Comparison of ENCODE assay signal across 1 cellular context in the genomic region with DNA sequence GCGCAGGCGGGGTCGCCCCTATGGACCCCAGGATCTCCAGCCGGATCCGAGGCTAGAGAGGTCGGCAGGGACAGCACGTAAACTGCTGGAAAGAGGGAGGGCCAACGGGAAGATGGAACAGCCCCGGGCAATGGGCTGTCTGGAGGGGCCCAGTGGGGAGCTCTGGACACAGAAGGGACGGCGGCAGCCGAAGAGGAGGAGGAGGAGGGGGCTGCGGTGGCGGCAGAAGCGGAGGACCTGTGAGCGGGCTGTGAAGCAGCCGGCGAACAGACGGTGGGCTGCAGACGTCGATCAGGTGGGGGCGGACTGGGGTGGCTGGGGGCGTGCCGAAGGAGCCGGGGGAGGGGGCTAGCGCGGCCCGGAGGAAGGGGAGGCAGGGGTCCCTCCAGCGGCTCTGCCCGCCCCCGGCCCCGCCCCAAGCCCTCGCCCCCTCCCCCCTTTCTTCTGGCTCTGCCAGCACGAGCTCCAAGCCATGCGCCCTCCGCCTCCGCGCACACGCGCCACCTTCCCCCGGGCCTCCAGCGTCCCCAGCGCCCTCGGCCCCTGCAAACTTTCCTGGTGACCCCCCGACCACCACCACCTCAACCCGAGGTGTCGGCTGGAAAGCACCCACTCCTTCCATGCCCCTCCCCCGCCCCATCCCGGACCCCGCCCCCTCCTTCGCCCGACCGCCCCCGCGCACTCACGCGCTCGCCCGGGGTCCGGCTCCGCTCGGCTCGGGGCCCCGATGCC.
TF ChIP-seq lines count a peak whose summit lies in the region.

No MANE protein-coding gene starts in this region.

TF ChIP-seq in HepG2, 621 proteins besides CTCF, POLR2A, EP300 and RAD21 (continues in another document):
- TF ChIP-seq ZFP90 (CRISPR knock-in tag; IDR thresholded peaks at IDR 0.05; ENCODE audit: borderline replicate concordance) = no peak
- 0 out of 2 replicates have a peak, but pooled peaks have one; percentile 2 for TF ChIP-seq ZNF563 (CRISPR knock-in tag; IDR thresholded peaks at IDR 0.05)
- TF ChIP-seq, protein P1, sequence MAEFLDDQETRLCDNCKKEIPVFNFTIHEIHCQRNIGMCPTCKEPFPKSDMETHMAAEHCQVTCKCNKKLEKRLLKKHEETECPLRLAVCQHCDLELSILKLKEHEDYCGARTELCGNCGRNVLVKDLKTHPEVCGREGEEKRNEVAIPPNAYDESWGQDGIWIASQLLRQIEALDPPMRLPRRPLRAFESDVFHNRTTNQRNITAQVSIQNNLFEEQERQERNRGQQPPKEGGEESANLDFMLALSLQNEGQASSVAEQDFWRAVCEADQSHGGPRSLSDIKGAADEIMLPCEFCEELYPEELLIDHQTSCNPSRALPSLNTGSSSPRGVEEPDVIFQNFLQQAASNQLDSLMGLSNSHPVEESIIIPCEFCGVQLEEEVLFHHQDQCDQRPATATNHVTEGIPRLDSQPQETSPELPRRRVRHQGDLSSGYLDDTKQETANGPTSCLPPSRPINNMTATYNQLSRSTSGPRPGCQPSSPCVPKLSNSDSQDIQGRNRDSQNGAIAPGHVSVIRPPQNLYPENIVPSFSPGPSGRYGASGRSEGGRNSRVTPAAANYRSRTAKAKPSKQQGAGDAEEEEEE (CRISPR knock-in tag; IDR thresholded peaks at IDR 0.05; ENCODE audit: borderline replicate concordance) = 0 out of 2 replicates have a peak, but pooled peaks have one; percentile 47
- TF ChIP-seq, protein P2, sequence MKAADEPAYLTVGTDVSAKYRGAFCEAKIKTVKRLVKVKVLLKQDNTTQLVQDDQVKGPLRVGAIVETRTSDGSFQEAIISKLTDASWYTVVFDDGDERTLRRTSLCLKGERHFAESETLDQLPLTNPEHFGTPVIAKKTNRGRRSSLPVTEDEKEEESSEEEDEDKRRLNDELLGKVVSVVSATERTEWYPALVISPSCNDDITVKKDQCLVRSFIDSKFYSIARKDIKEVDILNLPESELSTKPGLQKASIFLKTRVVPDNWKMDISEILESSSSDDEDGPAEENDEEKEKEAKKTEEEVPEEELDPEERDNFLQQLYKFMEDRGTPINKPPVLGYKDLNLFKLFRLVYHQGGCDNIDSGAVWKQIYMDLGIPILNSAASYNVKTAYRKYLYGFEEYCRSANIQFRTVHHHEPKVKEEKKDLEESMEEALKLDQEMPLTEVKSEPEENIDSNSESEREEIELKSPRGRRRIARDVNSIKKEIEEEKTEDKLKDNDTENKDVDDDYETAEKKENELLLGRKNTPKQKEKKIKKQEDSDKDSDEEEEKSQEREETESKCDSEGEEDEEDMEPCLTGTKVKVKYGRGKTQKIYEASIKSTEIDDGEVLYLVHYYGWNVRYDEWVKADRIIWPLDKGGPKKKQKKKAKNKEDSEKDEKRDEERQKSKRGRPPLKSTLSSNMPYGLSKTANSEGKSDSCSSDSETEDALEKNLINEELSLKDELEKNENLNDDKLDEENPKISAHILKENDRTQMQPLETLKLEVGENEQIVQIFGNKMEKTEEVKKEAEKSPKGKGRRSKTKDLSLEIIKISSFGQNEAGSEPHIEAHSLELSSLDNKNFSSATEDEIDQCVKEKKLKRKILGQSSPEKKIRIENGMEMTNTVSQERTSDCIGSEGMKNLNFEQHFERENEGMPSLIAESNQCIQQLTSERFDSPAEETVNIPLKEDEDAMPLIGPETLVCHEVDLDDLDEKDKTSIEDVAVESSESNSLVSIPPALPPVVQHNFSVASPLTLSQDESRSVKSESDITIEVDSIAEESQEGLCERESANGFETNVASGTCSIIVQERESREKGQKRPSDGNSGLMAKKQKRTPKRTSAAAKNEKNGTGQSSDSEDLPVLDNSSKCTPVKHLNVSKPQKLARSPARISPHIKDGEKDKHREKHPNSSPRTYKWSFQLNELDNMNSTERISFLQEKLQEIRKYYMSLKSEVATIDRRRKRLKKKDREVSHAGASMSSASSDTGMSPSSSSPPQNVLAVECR (CRISPR knock-in tag; IDR thresholded peaks at IDR 0.05; ENCODE audit: borderline replicate concordance) = 0 out of 2 replicates have a peak, but pooled peaks have one; percentile 4
- 0 out of 2 replicates have a peak, but pooled peaks have one; percentile 6 for TF ChIP-seq ZNF709 (CRISPR knock-in tag; IDR thresholded peaks at IDR 0.05)
- TF ChIP-seq ZMYM4 (CRISPR knock-in tag; IDR thresholded peaks at IDR 0.05) = peak; percentile 18; the same call in 1 of the 2 replicates
- TF ChIP-seq ZNF883 (CRISPR knock-in tag; IDR thresholded peaks at IDR 0.05; ENCODE audit: not compliant biosample characterization) = peak; percentile 24
- no peak for TF ChIP-seq ZFYVE20 (CRISPR knock-in tag; IDR thresholded peaks at IDR 0.05; ENCODE audit: borderline replicate concordance, low read depth)
- TF ChIP-seq EEA1 (CRISPR knock-in tag; IDR thresholded peaks at IDR 0.05; ENCODE audit: borderline replicate concordance) = no peak
- TF ChIP-seq, protein P3, sequence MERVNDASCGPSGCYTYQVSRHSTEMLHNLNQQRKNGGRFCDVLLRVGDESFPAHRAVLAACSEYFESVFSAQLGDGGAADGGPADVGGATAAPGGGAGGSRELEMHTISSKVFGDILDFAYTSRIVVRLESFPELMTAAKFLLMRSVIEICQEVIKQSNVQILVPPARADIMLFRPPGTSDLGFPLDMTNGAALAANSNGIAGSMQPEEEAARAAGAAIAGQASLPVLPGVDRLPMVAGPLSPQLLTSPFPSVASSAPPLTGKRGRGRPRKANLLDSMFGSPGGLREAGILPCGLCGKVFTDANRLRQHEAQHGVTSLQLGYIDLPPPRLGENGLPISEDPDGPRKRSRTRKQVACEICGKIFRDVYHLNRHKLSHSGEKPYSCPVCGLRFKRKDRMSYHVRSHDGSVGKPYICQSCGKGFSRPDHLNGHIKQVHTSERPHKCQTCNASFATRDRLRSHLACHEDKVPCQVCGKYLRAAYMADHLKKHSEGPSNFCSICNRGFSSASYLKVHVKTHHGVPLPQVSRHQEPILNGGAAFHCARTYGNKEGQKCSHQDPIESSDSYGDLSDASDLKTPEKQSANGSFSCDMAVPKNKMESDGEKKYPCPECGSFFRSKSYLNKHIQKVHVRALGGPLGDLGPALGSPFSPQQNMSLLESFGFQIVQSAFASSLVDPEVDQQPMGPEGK (CRISPR knock-in tag; IDR thresholded peaks at IDR 0.05) = peak; percentile 50; the same call in 1 of the 2 replicates
- TF ChIP-seq, protein P4, sequence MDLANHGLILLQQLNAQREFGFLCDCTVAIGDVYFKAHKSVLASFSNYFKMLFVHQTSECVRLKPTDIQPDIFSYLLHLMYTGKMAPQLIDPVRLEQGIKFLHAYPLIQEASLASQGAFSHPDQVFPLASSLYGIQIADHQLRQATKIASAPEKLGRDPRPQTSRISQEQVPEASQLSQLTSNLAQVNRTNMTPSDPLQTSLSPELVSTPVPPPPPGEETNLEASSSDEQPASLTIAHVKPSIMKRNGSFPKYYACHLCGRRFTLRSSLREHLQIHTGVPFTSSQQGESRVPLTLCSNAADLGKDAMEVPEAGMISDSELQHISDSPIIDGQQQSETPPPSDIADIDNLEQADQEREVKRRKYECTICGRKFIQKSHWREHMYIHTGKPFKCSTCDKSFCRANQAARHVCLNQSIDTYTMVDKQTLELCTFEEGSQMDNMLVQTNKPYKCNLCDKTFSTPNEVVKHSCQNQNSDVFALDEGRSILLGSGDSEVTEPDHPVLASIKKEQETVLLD (CRISPR knock-in tag; IDR thresholded peaks at IDR 0.05; ENCODE audit: low read depth) = no peak; the same call in 1 of the 2 replicates
- TF ChIP-seq FOXP1 (IDR thresholded peaks at IDR 0.05) = no peak
- no peak for TF ChIP-seq FOXP1 (CRISPR knock-in tag; IDR thresholded peaks at IDR 0.05)
- TF ChIP-seq, protein P5, sequence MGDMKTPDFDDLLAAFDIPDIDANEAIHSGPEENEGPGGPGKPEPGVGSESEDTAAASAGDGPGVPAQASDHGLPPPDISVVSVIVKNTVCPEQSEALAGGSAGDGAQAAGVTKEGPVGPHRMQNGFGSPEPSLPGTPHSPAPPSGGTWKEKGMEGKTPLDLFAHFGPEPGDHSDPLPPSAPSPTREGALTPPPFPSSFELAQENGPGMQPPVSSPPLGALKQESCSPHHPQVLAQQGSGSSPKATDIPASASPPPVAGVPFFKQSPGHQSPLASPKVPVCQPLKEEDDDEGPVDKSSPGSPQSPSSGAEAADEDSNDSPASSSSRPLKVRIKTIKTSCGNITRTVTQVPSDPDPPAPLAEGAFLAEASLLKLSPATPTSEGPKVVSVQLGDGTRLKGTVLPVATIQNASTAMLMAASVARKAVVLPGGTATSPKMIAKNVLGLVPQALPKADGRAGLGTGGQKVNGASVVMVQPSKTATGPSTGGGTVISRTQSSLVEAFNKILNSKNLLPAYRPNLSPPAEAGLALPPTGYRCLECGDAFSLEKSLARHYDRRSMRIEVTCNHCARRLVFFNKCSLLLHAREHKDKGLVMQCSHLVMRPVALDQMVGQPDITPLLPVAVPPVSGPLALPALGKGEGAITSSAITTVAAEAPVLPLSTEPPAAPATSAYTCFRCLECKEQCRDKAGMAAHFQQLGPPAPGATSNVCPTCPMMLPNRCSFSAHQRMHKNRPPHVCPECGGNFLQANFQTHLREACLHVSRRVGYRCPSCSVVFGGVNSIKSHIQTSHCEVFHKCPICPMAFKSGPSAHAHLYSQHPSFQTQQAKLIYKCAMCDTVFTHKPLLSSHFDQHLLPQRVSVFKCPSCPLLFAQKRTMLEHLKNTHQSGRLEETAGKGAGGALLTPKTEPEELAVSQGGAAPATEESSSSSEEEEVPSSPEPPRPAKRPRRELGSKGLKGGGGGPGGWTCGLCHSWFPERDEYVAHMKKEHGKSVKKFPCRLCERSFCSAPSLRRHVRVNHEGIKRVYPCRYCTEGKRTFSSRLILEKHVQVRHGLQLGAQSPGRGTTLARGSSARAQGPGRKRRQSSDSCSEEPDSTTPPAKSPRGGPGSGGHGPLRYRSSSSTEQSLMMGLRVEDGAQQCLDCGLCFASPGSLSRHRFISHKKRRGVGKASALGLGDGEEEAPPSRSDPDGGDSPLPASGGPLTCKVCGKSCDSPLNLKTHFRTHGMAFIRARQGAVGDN (CRISPR knock-in tag; IDR thresholded peaks at IDR 0.05) = peak; percentile 40; the same call in 1 of the 2 replicates
- TF ChIP-seq, protein P6, sequence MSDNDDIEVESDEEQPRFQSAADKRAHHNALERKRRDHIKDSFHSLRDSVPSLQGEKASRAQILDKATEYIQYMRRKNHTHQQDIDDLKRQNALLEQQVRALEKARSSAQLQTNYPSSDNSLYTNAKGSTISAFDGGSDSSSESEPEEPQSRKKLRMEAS (IDR thresholded peaks at IDR 0.05) = 0 out of 2 replicates have a peak, but pooled peaks have one; percentile 35
- no peak for TF ChIP-seq SP1 (IDR thresholded peaks at IDR 0.05)
- TF ChIP-seq SP1 (CRISPR knock-in tag; IDR thresholded peaks at IDR 0.05) = peak; percentile 18; the same call in 1 of the 2 replicates
- TF ChIP-seq HNRNPLL (IDR thresholded peaks at IDR 0.05; ENCODE audit: low read depth, low read length, poor library complexity, severe bottlenecking) = peak; percentile 21
- no peak for TF ChIP-seq NR1H2 (CRISPR knock-in tag; IDR thresholded peaks at IDR 0.05; ENCODE audit: borderline replicate concordance, low read depth)
- no peak for TF ChIP-seq EHMT2 (IDR thresholded peaks at IDR 0.05; ENCODE audit: borderline replicate concordance, low read depth, low read length)
- TF ChIP-seq PHF8 (CRISPR knock-in tag; IDR thresholded peaks at IDR 0.05) = 0 out of 2 replicates have a peak, but pooled peaks have one; percentile 21
- no peak for TF ChIP-seq POGZ (CRISPR knock-in tag; IDR thresholded peaks at IDR 0.05)
- TF ChIP-seq, protein P7, sequence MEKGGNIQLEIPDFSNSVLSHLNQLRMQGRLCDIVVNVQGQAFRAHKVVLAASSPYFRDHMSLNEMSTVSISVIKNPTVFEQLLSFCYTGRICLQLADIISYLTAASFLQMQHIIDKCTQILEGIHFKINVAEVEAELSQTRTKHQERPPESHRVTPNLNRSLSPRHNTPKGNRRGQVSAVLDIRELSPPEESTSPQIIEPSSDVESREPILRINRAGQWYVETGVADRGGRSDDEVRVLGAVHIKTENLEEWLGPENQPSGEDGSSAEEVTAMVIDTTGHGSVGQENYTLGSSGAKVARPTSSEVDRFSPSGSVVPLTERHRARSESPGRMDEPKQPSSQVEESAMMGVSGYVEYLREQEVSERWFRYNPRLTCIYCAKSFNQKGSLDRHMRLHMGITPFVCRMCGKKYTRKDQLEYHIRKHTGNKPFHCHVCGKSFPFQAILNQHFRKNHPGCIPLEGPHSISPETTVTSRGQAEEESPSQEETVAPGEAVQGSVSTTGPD (CRISPR knock-in tag; IDR thresholded peaks at IDR 0.05) = no peak
- TF ChIP-seq ZNF17 (CRISPR knock-in tag; IDR thresholded peaks at IDR 0.05) = no peak
- TF ChIP-seq MYC (CRISPR knock-in tag; IDR thresholded peaks at IDR 0.05; ENCODE audit: borderline replicate concordance) = peak; percentile 52; the same call in 1 of the 2 replicates
- TF ChIP-seq, protein P8, sequence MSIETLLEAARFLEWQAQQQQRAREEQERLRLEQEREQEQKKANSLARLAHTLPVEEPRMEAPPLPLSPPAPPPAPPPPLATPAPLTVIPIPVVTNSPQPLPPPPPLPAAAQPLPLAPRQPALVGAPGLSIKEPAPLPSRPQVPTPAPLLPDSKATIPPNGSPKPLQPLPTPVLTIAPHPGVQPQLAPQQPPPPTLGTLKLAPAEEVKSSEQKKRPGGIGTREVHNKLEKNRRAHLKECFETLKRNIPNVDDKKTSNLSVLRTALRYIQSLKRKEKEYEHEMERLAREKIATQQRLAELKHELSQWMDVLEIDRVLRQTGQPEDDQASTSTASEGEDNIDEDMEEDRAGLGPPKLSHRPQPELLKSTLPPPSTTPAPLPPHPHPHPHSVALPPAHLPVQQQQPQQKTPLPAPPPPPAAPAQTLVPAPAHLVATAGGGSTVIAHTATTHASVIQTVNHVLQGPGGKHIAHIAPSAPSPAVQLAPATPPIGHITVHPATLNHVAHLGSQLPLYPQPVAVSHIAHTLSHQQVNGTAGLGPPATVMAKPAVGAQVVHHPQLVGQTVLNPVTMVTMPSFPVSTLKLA (IDR thresholded peaks at IDR 0.05) = no peak
- TF ChIP-seq NKX3-1 (CRISPR knock-in tag; IDR thresholded peaks at IDR 0.05) = no peak
- peak; percentile 99 for TF ChIP-seq SRSF1 (optimal IDR thresholded peaks at IDR 0.05; ENCODE audit: low read depth, low read length)
- 0 out of 2 replicates have a peak, but pooled peaks have one; percentile 30 for TF ChIP-seq ZNF629 (CRISPR knock-in tag; conservative IDR thresholded peaks at IDR 0.05)
- TF ChIP-seq HDAC1 (CRISPR knock-in tag; IDR thresholded peaks at IDR 0.05) = peak; percentile 55
- 0 out of 2 replicates have a peak, but pooled peaks have one; percentile 19 for TF ChIP-seq RXRA (CRISPR knock-in tag; IDR thresholded peaks at IDR 0.05)
- no peak for TF ChIP-seq ZNF263 (CRISPR knock-in tag; IDR thresholded peaks at IDR 0.05)
- no peak for TF ChIP-seq KLF11 (CRISPR knock-in tag; IDR thresholded peaks at IDR 0.05)
- TF ChIP-seq ZNF777 (CRISPR knock-in tag; IDR thresholded peaks at IDR 0.05) = 0 out of 2 replicates have a peak, but pooled peaks have one; percentile 36
- 0 out of 2 replicates have a peak, but pooled peaks have one; percentile 34 for TF ChIP-seq RBFOX2 (IDR thresholded peaks at IDR 0.05; ENCODE audit: low read depth, low read length)
- TF ChIP-seq, protein P9, sequence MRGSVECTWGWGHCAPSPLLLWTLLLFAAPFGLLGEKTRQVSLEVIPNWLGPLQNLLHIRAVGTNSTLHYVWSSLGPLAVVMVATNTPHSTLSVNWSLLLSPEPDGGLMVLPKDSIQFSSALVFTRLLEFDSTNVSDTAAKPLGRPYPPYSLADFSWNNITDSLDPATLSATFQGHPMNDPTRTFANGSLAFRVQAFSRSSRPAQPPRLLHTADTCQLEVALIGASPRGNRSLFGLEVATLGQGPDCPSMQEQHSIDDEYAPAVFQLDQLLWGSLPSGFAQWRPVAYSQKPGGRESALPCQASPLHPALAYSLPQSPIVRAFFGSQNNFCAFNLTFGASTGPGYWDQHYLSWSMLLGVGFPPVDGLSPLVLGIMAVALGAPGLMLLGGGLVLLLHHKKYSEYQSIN (CRISPR knock-in tag; IDR thresholded peaks at IDR 0.05; ENCODE audit: borderline replicate concordance) = no peak
- TF ChIP-seq ZZZ3 (CRISPR knock-in tag; IDR thresholded peaks at IDR 0.05; ENCODE audit: borderline replicate concordance) = no peak
